Comparison of ENCODE assay signal across 7 cellular contexts in the genomic region with DNA sequence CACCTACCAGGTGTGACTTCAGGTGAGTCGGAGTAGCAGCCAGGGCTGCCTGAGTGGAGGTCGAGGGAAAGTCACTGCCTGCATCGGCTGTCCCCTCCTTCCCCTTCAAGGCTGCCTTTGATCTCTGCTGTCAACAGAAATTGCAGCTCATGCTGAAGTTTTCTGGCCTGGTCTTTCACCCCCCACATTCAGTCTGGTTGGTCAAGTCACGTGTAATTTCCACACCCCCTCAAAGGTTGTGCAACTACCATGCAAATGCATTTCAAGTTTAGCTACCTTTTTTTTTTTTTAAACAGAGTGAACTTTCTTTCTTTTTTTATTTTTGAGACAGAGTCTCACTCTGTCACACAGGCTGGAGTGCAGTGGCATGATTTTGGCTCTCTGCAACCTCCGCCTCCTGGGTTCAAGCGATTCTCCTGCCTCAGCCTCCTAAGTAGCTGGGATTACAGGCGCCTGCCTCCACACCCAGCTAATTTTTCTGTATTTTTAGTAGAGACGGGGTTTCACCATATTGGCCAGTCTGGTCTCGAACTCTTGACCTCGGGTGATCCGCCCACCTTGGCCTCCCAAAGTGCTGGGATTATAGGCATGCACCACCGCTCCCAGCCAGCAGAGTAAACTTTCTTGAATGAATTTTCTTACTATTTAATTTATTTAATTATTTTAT. TPM values are rescaled to one million over a fixed set of nuclear protein-coding genes. Genes with fewer than 3 reads are reported as not detected.
DNase-seq lines count a peak whose midpoint lies in the region; ATAC-seq, FAIRE-seq and TF ChIP-seq lines count a peak whose summit lies in the region.
"Not testable (repeated sequence)": the region's sequence is repeated elsewhere in the genome, so short reads cannot be mapped to it uniquely, and the experiment has no call there.

No MANE protein-coding gene starts in this region.

- peak overlapping the region; percentile 19; the same call in 1 of the 2 replicates for H3K4me3 ChIP-seq in PC-9
- H3K4me3 ChIP-seq in astrocyte (ENCODE audit: insufficient read depth, low read depth, low read length): not testable (repeated sequence)

- not testable (repeated sequence) for H3K9me3 Mint-ChIP-seq in astrocyte (ENCODE audit: unreplicated experiment); neural crest cell

- not testable (repeated sequence) for H3K9ac ChIP-seq in astrocyte (ENCODE audit: low read length)

- ATAC-seq in esophagus mucosa (peak; percentile 22), left colon (peak; percentile 7)

- TF ChIP-seq CTCF in GM13976 (IDR thresholded peaks at IDR 0.05; ENCODE audit: borderline replicate concordance, control extremely low read depth, extremely low read depth, insufficient read depth, missing control alignments); PC-9 (conservative IDR thresholded peaks at IDR 0.05); astrocyte (IDR thresholded peaks at IDR 0.05; ENCODE audit: insufficient read depth, low read depth, low read length): not testable (repeated sequence)
- peak; percentile 21 for TF ChIP-seq CTCF in neural crest cell (conservative IDR thresholded peaks at IDR 0.05)

- not testable (repeated sequence) for H3K27me3 Mint-ChIP-seq in astrocyte (ENCODE audit: low read depth, unreplicated experiment); neural crest cell (ENCODE audit: low read depth)

- H3K27me3 ChIP-seq in PC-9 (ENCODE audit: insufficient read depth, low read depth); astrocyte (ENCODE audit: insufficient read depth, low read length): not testable (repeated sequence)

- not testable (repeated sequence) for BruUV-seq in PC-9 (replicated peaks; lab: Mats Ljungman, UMichigan)

- not testable (repeated sequence) for H3K4me1 Mint-ChIP-seq in astrocyte (ENCODE audit: low read depth, unreplicated experiment); neural crest cell

- FAIRE-seq in astrocyte (lab: Jason Lieb, UNC): not testable (repeated sequence)

- H3F3A ChIP-seq in PC-9 (ENCODE audit: insufficient read depth, low read depth): peaks cover 42% of the 10 kb centered on the region

- H3K36me3 Mint-ChIP-seq in astrocyte (ENCODE audit: low read depth, unreplicated experiment); neural crest cell (ENCODE audit: low read depth): not testable (repeated sequence)

- H3K4me1 ChIP-seq in PC-9 (replicated peaks; ENCODE audit: insufficient read depth) (peaks cover 48% of the 10 kb centered on the region), astrocyte (ENCODE audit: insufficient read depth, low read length) (peaks cover 17% of the 10 kb centered on the region)

- in situ Hi-C loops in GM13976 (cut with MboI; ENCODE audit: low sequenced_read_pairs, unreplicated experiment): not testable (repeated sequence)

- CTCF ChIA-PET in PC-9 (lab: Charles Lee): interaction anchor here (0.6 to 1.0 kb wide), 3 partner anchors 13 to 152 kb away, joined by 4 to 6 read pairs (median 6); a partner anchor contains a TSS

- peak overlapping the region; percentile 74 for H3K4me2 ChIP-seq in PC-9
- H3K4me2 ChIP-seq in astrocyte (ENCODE audit: low read length): not testable (repeated sequence)

- not testable (repeated sequence) for H3K9me3 ChIP-seq in PC-9 (ENCODE audit: insufficient read depth, low read depth); astrocyte (ENCODE audit: insufficient read depth, low read depth, low read length)

- H3K79me2 ChIP-seq in PC-9 (ENCODE audit: low read depth); astrocyte (ENCODE audit: insufficient read depth, low read length): not testable (repeated sequence)

- not testable (repeated sequence) for H3K36me3 ChIP-seq in PC-9 (ENCODE audit: low read depth); astrocyte (ENCODE audit: insufficient read depth, low read length)

- POLR2A ChIA-PET in PC-9 (lab: Charles Lee; ENCODE audit: unreplicated experiment): interaction anchor here (0.5 to 1.3 kb wide), 7 partner anchors 8 to 450 kb away, joined by 4 to 7 read pairs (median 5); a partner anchor contains a TSS

- peak; percentile 43 for DNase-seq in GM13976 (ENCODE audit: low spot score)
- DNase-seq in M059J (ENCODE audit: low read depth): peak; percentile 42
- peak; percentile 67 to 81 for DNase-seq in PC-9
- peak; percentile 39 for DNase-seq in astrocyte (ENCODE audit: low read depth)
- not testable (repeated sequence) for DNase-seq in left colon; neural crest cell (ENCODE audit: low read depth, low spot score)

- intact Hi-C loops in PC-9 (cut with micrococcal nuclease; ENCODE audit: unreplicated experiment): loop anchor here (2.0 kb wide), 1 partner anchor 63 kb away; no protein-coding TSS in a partner anchor
- intact Hi-C loops in left colon (cut with DNase I, micrococcal nuclease): not testable (repeated sequence)

- H3K4me3 Mint-ChIP-seq in astrocyte (ENCODE audit: unreplicated experiment); neural crest cell: not testable (repeated sequence)

- H4K20me1 ChIP-seq in PC-9 (ENCODE audit: insufficient read depth); astrocyte (ENCODE audit: insufficient read depth, low read length): not testable (repeated sequence)

- not testable (repeated sequence) for H3K9me2 ChIP-seq in PC-9 (ENCODE audit: insufficient read depth)

- not testable (repeated sequence) for H3K27ac Mint-ChIP-seq in astrocyte (ENCODE audit: unreplicated experiment); neural crest cell (ENCODE audit: unreplicated experiment)

- not testable (repeated sequence) for H2AFZ ChIP-seq in PC-9; astrocyte (ENCODE audit: low read depth, low read length)

- H3K27ac ChIP-seq in PC-9: peak overlapping the region; percentile 95
- H3K27ac ChIP-seq in astrocyte (ENCODE audit: low read depth, low read length): not testable (repeated sequence)

RNA-seq across cellular contexts. Expression of a gene that starts 16.8 kb away (rescaled TPM):
- 19.3 and 28.7 TPM in 2 replicates for total RNA-seq in M059J (2014; rRNA removed; shearing (Covaris generic))
- total RNA-seq in PC-9 (2021): 89.4 and 102 TPM in 2 replicates
- 20.4 and 21.6 TPM in 2 replicates for total RNA-seq in astrocyte
- 30.6 TPM for total RNA-seq in esophagus mucosa
- 10 to 100 TPM; 67.2 to 70.9 TPM for total RNA-seq in left colon
- total RNA-seq in neural crest cell: 1.5 and 2.1 TPM in 2 replicates
